ENCODE assay signal across 1 cellular context in the genomic region with DNA sequence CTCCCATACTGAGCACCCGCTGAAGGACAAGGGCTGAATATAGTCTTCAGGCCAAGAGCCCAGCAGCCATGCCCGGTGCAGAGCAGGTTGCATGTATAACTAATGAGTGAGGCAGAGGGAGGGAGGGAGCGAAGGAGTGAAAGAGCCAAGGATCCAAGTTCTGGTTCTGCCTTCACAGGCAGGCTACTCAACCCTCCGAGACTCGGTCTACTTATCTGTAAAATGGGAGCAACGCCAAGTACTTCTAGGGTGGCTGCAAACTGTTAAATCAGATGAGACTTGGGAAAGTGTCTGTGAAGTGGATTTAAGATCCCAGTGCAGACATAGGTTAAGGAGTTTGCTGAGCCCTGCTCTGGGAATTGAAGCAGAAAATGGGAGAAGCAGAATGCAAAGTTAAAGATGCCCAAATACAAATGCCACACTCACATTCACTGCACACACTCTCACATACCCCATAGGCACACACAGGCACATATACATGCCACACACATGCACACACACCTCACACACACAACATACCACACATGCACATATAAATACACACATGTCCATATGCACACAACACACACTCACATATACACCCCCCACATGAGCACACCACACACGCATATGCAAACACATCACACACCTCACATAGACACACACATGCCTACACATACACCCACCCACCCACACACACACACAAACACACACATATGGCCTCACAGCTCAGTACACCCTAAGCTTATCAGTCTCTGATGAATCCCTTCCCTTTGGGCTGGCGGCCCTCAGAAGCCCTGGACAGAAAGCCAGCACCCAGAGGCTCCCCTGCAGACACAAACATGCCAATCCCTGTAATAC.
TF ChIP-seq lines count a peak whose summit lies in the region.

No MANE protein-coding gene starts in this region.

TF ChIP-seq in IMR-90, 13 proteins besides CTCF, POLR2A, EP300 and RAD21 (continued from another document):
- TF ChIP-seq, protein P1, sequence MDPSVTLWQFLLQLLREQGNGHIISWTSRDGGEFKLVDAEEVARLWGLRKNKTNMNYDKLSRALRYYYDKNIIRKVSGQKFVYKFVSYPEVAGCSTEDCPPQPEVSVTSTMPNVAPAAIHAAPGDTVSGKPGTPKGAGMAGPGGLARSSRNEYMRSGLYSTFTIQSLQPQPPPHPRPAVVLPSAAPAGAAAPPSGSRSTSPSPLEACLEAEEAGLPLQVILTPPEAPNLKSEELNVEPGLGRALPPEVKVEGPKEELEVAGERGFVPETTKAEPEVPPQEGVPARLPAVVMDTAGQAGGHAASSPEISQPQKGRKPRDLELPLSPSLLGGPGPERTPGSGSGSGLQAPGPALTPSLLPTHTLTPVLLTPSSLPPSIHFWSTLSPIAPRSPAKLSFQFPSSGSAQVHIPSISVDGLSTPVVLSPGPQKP (IDR thresholded peaks at IDR 0.05; ENCODE audit: borderline replicate concordance, low read depth, low read length): no peak
- TF ChIP-seq RFX5 (IDR thresholded peaks at IDR 0.05; ENCODE audit: low read depth, low read length) (no peak), MXI1 (IDR thresholded peaks at IDR 0.05; ENCODE audit: borderline replicate concordance, low read depth, low read length) (no peak), USF2 (IDR thresholded peaks at IDR 0.05; ENCODE audit: low read depth, low read length) (no peak), CHD1 (IDR thresholded peaks at IDR 0.05; ENCODE audit: low read depth, low read length) (no peak), RCOR1 (IDR thresholded peaks at IDR 0.05; ENCODE audit: insufficient replicate concordance, low read length) (no peak), CEBPB (IDR thresholded peaks at IDR 0.05; ENCODE audit: low read depth, low read length) (no peak), SMC3 (IDR thresholded peaks at IDR 0.05; ENCODE audit: low read depth, low read length) (no peak), BHLHE40 (IDR thresholded peaks at IDR 0.05; ENCODE audit: low read depth, low read length) (no peak), FOS (IDR thresholded peaks at IDR 0.05; ENCODE audit: low read depth, low read length) (no peak), MAZ (IDR thresholded peaks at IDR 0.05; ENCODE audit: borderline replicate concordance, low read depth, low read length) (no peak), NFE2L2 (IDR thresholded peaks at IDR 0.05; ENCODE audit: low read depth, low read length) (no peak)
